In genomic region chr7:101124376-101125056, GRCh38 we compare ENCODE assay signal across 1 cellular context.
A peak's percentile ranks its signal among the peaks of the same experiment; 100 is the strongest.
TF ChIP-seq lines count a peak whose summit lies in the region.

No MANE protein-coding gene starts in this region.

TF ChIP-seq in HepG2, 621 proteins besides CTCF, POLR2A, EP300 and RAD21 (continued from another document and continues in another):
- no peak for TF ChIP-seq GPBP1L1 (CRISPR knock-in tag; IDR thresholded peaks at IDR 0.05)
- TF ChIP-seq CBX1 (IDR thresholded peaks at IDR 0.05; ENCODE audit: low read depth), result no peak
- no peak for TF ChIP-seq NCOR1 (IDR thresholded peaks at IDR 0.05; ENCODE audit: borderline replicate concordance, low read length)
- TF ChIP-seq ZGPAT (CRISPR knock-in tag; IDR thresholded peaks at IDR 0.05), result peak; percentile 31; the same call in 1 of the 2 replicates
- TF ChIP-seq JARID2 (CRISPR knock-in tag; IDR thresholded peaks at IDR 0.05; ENCODE audit: insufficient replicate concordance), result no peak
- TF ChIP-seq HDAC2 (CRISPR knock-in tag; IDR thresholded peaks at IDR 0.05), result peak; percentile 49; the same call in 1 of the 2 replicates
- TF ChIP-seq NCOA5 (CRISPR knock-in tag; IDR thresholded peaks at IDR 0.05), result no peak
- TF ChIP-seq SOX13 (IDR thresholded peaks at IDR 0.05), result 0 out of 2 replicates have a peak, but pooled peaks have one; percentile 47
- peak in 1 of 2 experiments; percentile 77; a peak in 2 of 4 replicates for TF ChIP-seq SOX13 (CRISPR knock-in tag; conservative IDR thresholded peaks at IDR 0.05 in 1 of 2, IDR thresholded peaks at IDR 0.05 in 1 of 2)
- no peak for TF ChIP-seq TBX3 (IDR thresholded peaks at IDR 0.05; ENCODE audit: borderline replicate concordance)
- no peak for TF ChIP-seq CAMTA2 (CRISPR knock-in tag; IDR thresholded peaks at IDR 0.05; ENCODE audit: borderline replicate concordance)
- TF ChIP-seq ZNF121 (CRISPR knock-in tag; IDR thresholded peaks at IDR 0.05), result peak; percentile 67; the same call in 1 of the 2 replicates
- peak; percentile 85 for TF ChIP-seq ZBTB7B (CRISPR knock-in tag; IDR thresholded peaks at IDR 0.05)
- 0 out of 2 replicates have a peak, but pooled peaks have one; percentile 40 for TF ChIP-seq PRDM10 (CRISPR knock-in tag; IDR thresholded peaks at IDR 0.05; ENCODE audit: low read depth)
- no peak for TF ChIP-seq MTA1 (CRISPR knock-in tag; IDR thresholded peaks at IDR 0.05; ENCODE audit: borderline replicate concordance)
- peak; percentile 74; the same call in 1 of the 2 replicates for TF ChIP-seq HMG20A (CRISPR knock-in tag; IDR thresholded peaks at IDR 0.05; ENCODE audit: borderline replicate concordance)
- TF ChIP-seq ATF4 (CRISPR knock-in tag; IDR thresholded peaks at IDR 0.05), result 0 out of 4 replicates have a peak, but pooled peaks of 1 of the 2 experiments have one; percentile 10
- no peak for TF ChIP-seq NONO (IDR thresholded peaks at IDR 0.05)
- TF ChIP-seq NONO (CRISPR knock-in tag; conservative IDR thresholded peaks at IDR 0.05), result 0 out of 2 replicates have a peak, but pooled peaks have one; percentile 8
- peak; percentile 78 for TF ChIP-seq NCOA2 (CRISPR knock-in tag; IDR thresholded peaks at IDR 0.05)
- peak; percentile 43; the same call in 1 of the 2 replicates for TF ChIP-seq UBTF (CRISPR knock-in tag; IDR thresholded peaks at IDR 0.05)
- TF ChIP-seq SMYD3 (CRISPR knock-in tag; IDR thresholded peaks at IDR 0.05), result peak; percentile 57; the same call in 1 of the 2 replicates
- TF ChIP-seq BCL6 (CRISPR knock-in tag; IDR thresholded peaks at IDR 0.05), result peak; percentile 71
- TF ChIP-seq ZNF644 (CRISPR knock-in tag; IDR thresholded peaks at IDR 0.05; ENCODE audit: low read depth), result no peak
- no peak for TF ChIP-seq ZNF768 (CRISPR knock-in tag; IDR thresholded peaks at IDR 0.05)
- TF ChIP-seq ARNT2 (CRISPR knock-in tag; IDR thresholded peaks at IDR 0.05; ENCODE audit: low read depth), result no peak
- TF ChIP-seq AHDC1 (CRISPR knock-in tag; IDR thresholded peaks at IDR 0.05; ENCODE audit: borderline replicate concordance), result peak; percentile 77; the same call in 1 of the 2 replicates
- TF ChIP-seq HDAC1 (CRISPR knock-in tag; IDR thresholded peaks at IDR 0.05), result peak; percentile 69
- TF ChIP-seq MIXL1 (CRISPR knock-in tag; IDR thresholded peaks at IDR 0.05), result peak; percentile 49; the same call in 1 of the 2 replicates
- TF ChIP-seq TRAFD1 (CRISPR knock-in tag; IDR thresholded peaks at IDR 0.05; ENCODE audit: borderline replicate concordance), result 0 out of 2 replicates have a peak, but pooled peaks have one; percentile 35
- no peak for TF ChIP-seq NFAT5 (CRISPR knock-in tag; IDR thresholded peaks at IDR 0.05)
- TF ChIP-seq MEIS1 (CRISPR knock-in tag; IDR thresholded peaks at IDR 0.05; ENCODE audit: borderline replicate concordance), result no peak
- no peak for TF ChIP-seq SNAPC5 (CRISPR knock-in tag; IDR thresholded peaks at IDR 0.05; ENCODE audit: borderline replicate concordance)
- TF ChIP-seq FOXO1 (CRISPR knock-in tag; IDR thresholded peaks at IDR 0.05), result peak; percentile 85
